In genomic region chr14:65057704-65058103, GRCh38 we compare ENCODE assay signal across 19 cellular contexts.
"Had no signal": no experiment of that assay in that cellular context is flagged by ENCODE, and none has a peak within 500 bp of the region (broad histone marks: within the 10 kb centered on the region; RNA-seq: fewer than 3 reads in every experiment).

No MANE protein-coding gene starts in this region.

- H3K27me3 Mint-ChIP-seq: activated naive CD8-positive, alpha-beta T cell treated with anti-CD3 and anti-CD28 coated beads, Interleukin-2, amount 50 U/mL, for 24 hours; brain; progenitor cell of endocrine pancreas; stimulated activated naive CD8-positive, alpha-beta T cell treated with anti-CD3 and anti-CD28 coated beads, Interleukin-15, Interleukin-2, amounts not matched to agents 100 ng/mL and 50 ng/mL, for 24 hours had no signal

- H3K27me3 ChIP-seq: colonic mucosa, gastrocnemius medialis, right atrium auricular region, transverse colon had no signal

- H3K27ac Mint-ChIP-seq: activated naive CD8-positive, alpha-beta T cell treated with anti-CD3 and anti-CD28 coated beads, Interleukin-2, amount 50 U/mL, for 24 hours; activated T-helper 2 cell treated with anti-CD3 and anti-CD28 coated beads, Interferon-gamma antibody, Interleukin-2, Interleukin-4, amounts not matched to agents 10 μg/mL and 5 μg/mL and 100 μg/mL, durations not matched to agents 14 hours and 24 hours and 36 hours; brain; progenitor cell of endocrine pancreas; stimulated activated naive CD8-positive, alpha-beta T cell treated with anti-CD3 and anti-CD28 coated beads, Interleukin-15, Interleukin-2, amounts not matched to agents 100 ng/mL and 50 ng/mL, for 24 hours had no signal

- H3K9me3 ChIP-seq: colonic mucosa, gastrocnemius medialis, lower lobe of right lung, right atrium auricular region, transverse colon had no signal

- ATAC-seq: activated naive CD8-positive, alpha-beta T cell treated with anti-CD3 and anti-CD28 coated beads, Interleukin-2, amount 50 U/mL, for 24 hours; esophagus mucosa; gastrocnemius medialis; lower lobe of right lung had no signal

- H3K36me3 ChIP-seq: colonic mucosa had no signal

- H3K4me1 ChIP-seq: colonic mucosa, gastrocnemius medialis, lower lobe of right lung, right atrium auricular region, transverse colon had no signal

- DNase-seq: activated CD4-positive, alpha-beta T cell treated with anti-CD3 and anti-CD28 coated beads, Interleukin-2, amount 50 U/mL, for 4 hours; activated CD4-positive, CD25-positive, alpha-beta regulatory T cell treated with anti-CD3 and anti-CD28 coated beads, Interleukin-2, amount 50 U/mL, for 72 hours; activated naive CD4-positive, alpha-beta T cell treated with Interleukin-2 at 50 U/mL for 16 hours; activated naive CD8-positive, alpha-beta T cell treated with anti-CD3 and anti-CD28 coated beads, Interleukin-2, amount 50 U/mL, for 24 hours; anterior cingulate cortex; caudate nucleus; colonic mucosa; gastrocnemius medialis; head of caudate nucleus; lower lobe of right lung; stimulated activated CD4-positive, alpha-beta T cell treated with anti-CD3 and anti-CD28 coated beads, Interleukin-2, amount 100 ng/mL, for 24 hours; transverse colon had no signal

- H3K4me1 Mint-ChIP-seq: activated naive CD8-positive, alpha-beta T cell treated with anti-CD3 and anti-CD28 coated beads, Interleukin-2, amount 50 U/mL, for 24 hours; brain; neural crest cell had no signal

- H3K9me3 Mint-ChIP-seq: activated naive CD8-positive, alpha-beta T cell treated with anti-CD3 and anti-CD28 coated beads, Interleukin-2, amount 50 U/mL, for 24 hours; activated T-helper 2 cell treated with anti-CD3 and anti-CD28 coated beads, Interferon-gamma antibody, Interleukin-2, Interleukin-4, amounts not matched to agents 10 μg/mL and 5 μg/mL and 100 μg/mL, durations not matched to agents 14 hours and 24 hours and 36 hours; brain; neural crest cell; stimulated activated naive CD8-positive, alpha-beta T cell treated with anti-CD3 and anti-CD28 coated beads, Interleukin-15, Interleukin-2, amounts not matched to agents 100 ng/mL and 50 ng/mL, for 24 hours had no signal

- H3K4me3 Mint-ChIP-seq: activated naive CD8-positive, alpha-beta T cell treated with anti-CD3 and anti-CD28 coated beads, Interleukin-2, amount 50 U/mL, for 24 hours; brain; neural crest cell; stimulated activated naive CD8-positive, alpha-beta T cell treated with anti-CD3 and anti-CD28 coated beads, Interleukin-15, Interleukin-2, amounts not matched to agents 100 ng/mL and 50 ng/mL, for 24 hours had no signal

- H3K27ac ChIP-seq: colonic mucosa, gastrocnemius medialis, lower lobe of right lung, right atrium auricular region, transverse colon had no signal

- H3K4me3 ChIP-seq: colonic mucosa, gastrocnemius medialis, lower lobe of right lung, right atrium auricular region, transverse colon had no signal
